ENCODE assay signal across 8 cellular contexts in genomic region chr2:99335911-99336779, GRCh38.
DNase-seq lines count a peak whose midpoint lies in the region; ATAC-seq and TF ChIP-seq lines count a peak whose summit lies in the region.

Gene TXNDC9, minus strand, starts transcription at chr2:99336333. Its CDS starts 3,123 bp downstream, at chr2:99333210.

- H3K27ac ChIP-seq in WERI-Rb-1: peak within 1 kb of the TSS; percentile 94

- peaks cover 25% of the 10 kb centered on the region for H3K36me3 ChIP-seq in WERI-Rb-1

- peak; percentile 79 for ATAC-seq in GM18909 (IDR thresholded peaks at IDR 0.05; ENCODE audit: poor library complexity, unreplicated experiment)
- ATAC-seq in HG03159 (IDR thresholded peaks at IDR 0.05; ENCODE audit: unreplicated experiment): peak; percentile 69

- no peaks in the 10 kb centered on the region for H3K9me3 ChIP-seq in WERI-Rb-1 (ENCODE audit: severe bottlenecking)

- TF ChIP-seq CTCF in WERI-Rb-1 (IDR thresholded peaks at IDR 0.05; ENCODE audit: low read depth, low read length) (no peak), cardiac fibroblast (IDR thresholded peaks at IDR 0.05; ENCODE audit: low read depth, low read length) (no peak)

- DNase-seq in AG08395 (ENCODE audit: low spot score) (peak; percentile 99), NCI-H2227 (lab: John Stamatoyannopoulos, UW; ENCODE audit: unreplicated experiment) (peak; percentile 100), WERI-Rb-1 (peak; percentile 98), cardiac fibroblast (ENCODE audit: low read depth in 2 of 2) (peak; percentile 100), iPS-NIHi7 (ENCODE audit: extremely low spot score) (peak; percentile 98), smooth muscle cell of the brain vasculature (ENCODE audit: low read depth, low spot score) (peak; percentile 99)

- H3K27me3 ChIP-seq in WERI-Rb-1 (ENCODE audit: insufficient read depth, low read depth, severe bottlenecking): no peaks in the 10 kb centered on the region

- H3K4me3 ChIP-seq in WERI-Rb-1 (ENCODE audit: low read depth, low read length): peak within 1 kb of the TSS; percentile 92
- H3K4me3 ChIP-seq in cardiac fibroblast (replicated peaks in 1 of 2; ENCODE audit: low read depth in 2 of 2, low read length in 2 of 2): peak within 1 kb of the TSS; percentile 82 to 95

Comparison
In these comparisons a context has a peak if more than half of its experiments do, and no peak if none do; other contexts are left out.
1. Peak in every context shown above with its lines: DNase-seq, ATAC-seq, H3K4me3 ChIP-seq and H3K27ac ChIP-seq.